In genomic region chr9:4815381-4815956, GRCh38 we compare ENCODE assay signal across 15 cellular contexts. TPM values are rescaled to one million over a fixed set of nuclear protein-coding genes. Genes with fewer than 3 reads are reported as not detected.
DNase-seq lines count a peak whose midpoint lies in the region; ATAC-seq lines count a peak whose summit lies in the region.
"Had no signal": no experiment of that assay in that cellular context is flagged by ENCODE, and none has a peak within 500 bp of the region (broad histone marks: within the 10 kb centered on the region; RNA-seq: fewer than 3 reads in every experiment).

No MANE protein-coding gene starts in this region.

- intact Hi-C loops in naive thymus-derived CD4-positive, alpha-beta T cell (cut with micrococcal nuclease): no loop called here

- H3K4me3 Mint-ChIP-seq in activated CD8-positive, alpha-beta memory T cell treated with anti-CD3 and anti-CD28 coated beads, Interleukin-2, amount 10 ng/mL, durations not matched to agents 7 days and 5 days: no peak overlapping the region
- H3K4me3 Mint-ChIP-seq in activated CD4-positive, alpha-beta memory T cell treated with anti-CD3 and anti-CD28 coated beads, Interleukin-2, amount 10 ng/mL, durations not matched to agents 7 days and 5 days: no peak overlapping the region
- peak overlapping the region; percentile 57 for H3K4me3 Mint-ChIP-seq in stimulated activated memory B cell treated with anti-CD40 and anti-IgM and Interleukin-4, amounts not matched to agents 10 μg/mL and 1 μg/mL and 100 μg/mL, for 72 hours
- peak overlapping the region in 1 of 10 donors; percentile 39 for H3K4me3 Mint-ChIP-seq in naive thymus-derived CD4-positive, alpha-beta T cell

- peaks cover 0 to 3% (median 0%) of the 10 kb centered on the region in 3 experiments for H3K9me3 ChIP-seq in naive thymus-derived CD4-positive, alpha-beta T cell (ENCODE audit: control insufficient read depth in 2 of 3, low read length in 3 of 3)
- H3K9me3 ChIP-seq: HAP-1, pancreas, SJSA1 had no signal

- no peaks in the 10 kb centered on the region for H3K36me3 ChIP-seq in naive thymus-derived CD4-positive, alpha-beta T cell (ENCODE audit: control insufficient read depth in 2 of 3, insufficient read depth in 3 of 3, low read length in 3 of 3)
- H3K36me3 ChIP-seq: HAP-1, pancreas, SJSA1 had no signal

- DNase-seq in activated CD8-positive, alpha-beta memory T cell treated with anti-CD3 and anti-CD28 coated beads, Interleukin-2, amount 10 ng/mL, durations not matched to agents 7 days and 5 days: no peak
- no peak for DNase-seq in activated CD8-positive, alpha-beta memory T cell treated with anti-CD3 and anti-CD28 coated beads, Interleukin-2, amount 50 U/mL, for 4 hours
- no peak for DNase-seq in activated CD4-positive, alpha-beta memory T cell treated with anti-CD3 and anti-CD28 coated beads, Interleukin-2, amount 10 ng/mL, durations not matched to agents 7 days and 5 days
- DNase-seq in medulla oblongata (ENCODE audit: extremely low spot score): no peak
- DNase-seq in naive thymus-derived CD4-positive, alpha-beta T cell: no peak
- no peak for DNase-seq in HPDE6-E6E7 (ENCODE audit: extremely low spot score)
- DNase-seq: DMS53, foreskin fibroblast, NCI-H1048, NCI-H524 treated with DMSO at 0.1 percent for 48 hours, pancreas had no signal

- H3K4me3 ChIP-seq in naive thymus-derived CD4-positive, alpha-beta T cell (ENCODE audit: low read length): no peak overlapping the region
- H3K4me3 ChIP-seq: HAP-1, pancreas, SJSA1 had no signal

- no peaks in the 10 kb centered on the region for H3K27me3 ChIP-seq in naive thymus-derived CD4-positive, alpha-beta T cell (ENCODE audit: control insufficient read depth in 2 of 2, insufficient read depth in 2 of 2, low read length in 2 of 2)
- H3K27me3 ChIP-seq: pancreas, SJSA1 had no signal

- H3K9me3 Mint-ChIP-seq in activated CD8-positive, alpha-beta memory T cell treated with anti-CD3 and anti-CD28 coated beads, Interleukin-2, amount 10 ng/mL, durations not matched to agents 7 days and 5 days (ENCODE audit: low read depth): peaks cover 5% of the 10 kb centered on the region
- H3K9me3 Mint-ChIP-seq in activated CD4-positive, alpha-beta memory T cell treated with anti-CD3 and anti-CD28 coated beads, Interleukin-2, amount 10 ng/mL, durations not matched to agents 7 days and 5 days: peaks cover 10% of the 10 kb centered on the region
- H3K9me3 Mint-ChIP-seq in stimulated activated memory B cell treated with anti-CD40 and anti-IgM and Interleukin-4, amounts not matched to agents 10 μg/mL and 1 μg/mL and 100 μg/mL, for 72 hours: peaks cover 4% of the 10 kb centered on the region
- H3K9me3 Mint-ChIP-seq in naive thymus-derived CD4-positive, alpha-beta T cell: peaks cover 0 to 47% (median 11%) of the 10 kb centered on the region in 11 donors

- CTCF ChIA-PET in activated CD8-positive, alpha-beta memory T cell treated with anti-CD3 and anti-CD28 coated beads, Interleukin-2, amount 10 ng/mL, durations not matched to agents 7 days and 5 days (lab: Charles Lee): interaction anchor here (0.7 to 1.2 kb wide), 3 partner anchors 16 to 173 kb away, joined by 3 read pairs; no protein-coding TSS in a partner anchor
- CTCF ChIA-PET in activated CD4-positive, alpha-beta memory T cell treated with anti-CD3 and anti-CD28 coated beads, Interleukin-2, amount 10 ng/mL, durations not matched to agents 7 days and 5 days (lab: Charles Lee): interaction anchor here (0.7 to 1.0 kb wide), 4 partner anchors 16 to 127 kb away, joined by 3 read pairs; no protein-coding TSS in a partner anchor
- CTCF ChIA-PET in naive thymus-derived CD4-positive, alpha-beta T cell (lab: Charles Lee): no interaction called here

- no peak overlapping the region for H3K27ac ChIP-seq in naive thymus-derived CD4-positive, alpha-beta T cell (ENCODE audit: low read depth, low read length)
- H3K27ac ChIP-seq: SJSA1 had no signal

- no peak for ATAC-seq in activated CD8-positive, alpha-beta memory T cell treated with anti-CD3 and anti-CD28 coated beads, Interleukin-2, amount 10 ng/mL, durations not matched to agents 7 days and 5 days
- peak; percentile 14 for ATAC-seq in HG02610 (IDR thresholded peaks at IDR 0.05; ENCODE audit: unreplicated experiment)
- ATAC-seq in stimulated activated memory B cell treated with anti-CD40 and anti-IgM and Interleukin-4, amounts not matched to agents 10 μg/mL and 1 μg/mL and 100 μg/mL, for 72 hours: no peak
- ATAC-seq in naive thymus-derived CD4-positive, alpha-beta T cell: no peak

- POLR2A ChIA-PET in activated CD4-positive, alpha-beta memory T cell treated with anti-CD3 and anti-CD28 coated beads, Interleukin-2, amount 10 ng/mL, durations not matched to agents 7 days and 5 days (lab: Charles Lee): interaction anchor here (0.9 kb wide), 1 partner anchor 22 kb away, joined by 3 read pairs; the partner anchor contains the start of gene RCL1
- POLR2A ChIA-PET in naive thymus-derived CD4-positive, alpha-beta T cell (lab: Charles Lee): no interaction called here

- peaks cover 21% of the 10 kb centered on the region for H3K36me3 Mint-ChIP-seq in activated CD8-positive, alpha-beta memory T cell treated with anti-CD3 and anti-CD28 coated beads, Interleukin-2, amount 10 ng/mL, durations not matched to agents 7 days and 5 days
- H3K36me3 Mint-ChIP-seq in activated CD4-positive, alpha-beta memory T cell treated with anti-CD3 and anti-CD28 coated beads, Interleukin-2, amount 10 ng/mL, durations not matched to agents 7 days and 5 days (ENCODE audit: low read depth): peaks cover 18% of the 10 kb centered on the region
- peaks cover 10% of the 10 kb centered on the region for H3K36me3 Mint-ChIP-seq in stimulated activated memory B cell treated with anti-CD40 and anti-IgM and Interleukin-4, amounts not matched to agents 10 μg/mL and 1 μg/mL and 100 μg/mL, for 72 hours
- H3K36me3 Mint-ChIP-seq in naive thymus-derived CD4-positive, alpha-beta T cell: peaks cover 0 to 44% (median 28%) of the 10 kb centered on the region in 5 donors

- peak overlapping the region; percentile 75 for H3K27ac Mint-ChIP-seq in activated CD8-positive, alpha-beta memory T cell treated with anti-CD3 and anti-CD28 coated beads, Interleukin-2, amount 10 ng/mL, durations not matched to agents 7 days and 5 days
- H3K27ac Mint-ChIP-seq in activated CD4-positive, alpha-beta memory T cell treated with anti-CD3 and anti-CD28 coated beads, Interleukin-2, amount 10 ng/mL, durations not matched to agents 7 days and 5 days: peak overlapping the region; percentile 46
- peak overlapping the region; percentile 87 for H3K27ac Mint-ChIP-seq in stimulated activated memory B cell treated with anti-CD40 and anti-IgM and Interleukin-4, amounts not matched to agents 10 μg/mL and 1 μg/mL and 100 μg/mL, for 72 hours
- peak overlapping the region in 2 of 9 donors; percentile 33 to 34 for H3K27ac Mint-ChIP-seq in naive thymus-derived CD4-positive, alpha-beta T cell

- peaks cover 23% of the 10 kb centered on the region for H3K4me1 Mint-ChIP-seq in activated CD8-positive, alpha-beta memory T cell treated with anti-CD3 and anti-CD28 coated beads, Interleukin-2, amount 10 ng/mL, durations not matched to agents 7 days and 5 days
- peaks cover 23% of the 10 kb centered on the region for H3K4me1 Mint-ChIP-seq in activated CD4-positive, alpha-beta memory T cell treated with anti-CD3 and anti-CD28 coated beads, Interleukin-2, amount 10 ng/mL, durations not matched to agents 7 days and 5 days
- H3K4me1 Mint-ChIP-seq in stimulated activated memory B cell treated with anti-CD40 and anti-IgM and Interleukin-4, amounts not matched to agents 10 μg/mL and 1 μg/mL and 100 μg/mL, for 72 hours: peaks cover 61% of the 10 kb centered on the region
- peaks cover 15 to 41% (median 39%) of the 10 kb centered on the region in 7 donors for H3K4me1 Mint-ChIP-seq in naive thymus-derived CD4-positive, alpha-beta T cell

- H3K27me3 Mint-ChIP-seq in activated CD8-positive, alpha-beta memory T cell treated with anti-CD3 and anti-CD28 coated beads, Interleukin-2, amount 10 ng/mL, durations not matched to agents 7 days and 5 days: no peaks in the 10 kb centered on the region
- H3K27me3 Mint-ChIP-seq in activated CD4-positive, alpha-beta memory T cell treated with anti-CD3 and anti-CD28 coated beads, Interleukin-2, amount 10 ng/mL, durations not matched to agents 7 days and 5 days: no peaks in the 10 kb centered on the region
- H3K27me3 Mint-ChIP-seq in stimulated activated memory B cell treated with anti-CD40 and anti-IgM and Interleukin-4, amounts not matched to agents 10 μg/mL and 1 μg/mL and 100 μg/mL, for 72 hours: no peaks in the 10 kb centered on the region
- H3K27me3 Mint-ChIP-seq in naive thymus-derived CD4-positive, alpha-beta T cell: no peaks in the 10 kb centered on the region

- no peaks in the 10 kb centered on the region for H3K4me1 ChIP-seq in naive thymus-derived CD4-positive, alpha-beta T cell (ENCODE audit: control insufficient read depth in 2 of 2, insufficient read depth in 2 of 2, low read length in 2 of 2)
- H3K4me1 ChIP-seq: HAP-1, SJSA1 had no signal

RNA-seq across cellular contexts. Expression of gene RCL1, which starts 22.7 kb away (rescaled TPM):
- 10 to 100 TPM; 14.3 to 20.2 TPM for total RNA-seq in activated CD8-positive, alpha-beta memory T cell treated with anti-CD3 and anti-CD28 coated beads, Interleukin-2, amount 10 ng/mL, durations not matched to agents 7 days and 5 days
- 10 to 100 TPM; 11.5 to 12.3 TPM for total RNA-seq in activated CD4-positive, alpha-beta memory T cell treated with anti-CD3 and anti-CD28 coated beads, Interleukin-2, amount 10 ng/mL, durations not matched to agents 7 days and 5 days
- total RNA-seq in naive thymus-derived CD4-positive, alpha-beta T cell: 10 to 100 TPM; 21.5 to 39.4 (median 23.4) TPM
- 10 to 100 TPM; 24.2 to 24.7 TPM for polyA plus RNA-seq in naive thymus-derived CD4-positive, alpha-beta T cell
